ENCODE assay signal across 8 cellular contexts in the genomic region with DNA sequence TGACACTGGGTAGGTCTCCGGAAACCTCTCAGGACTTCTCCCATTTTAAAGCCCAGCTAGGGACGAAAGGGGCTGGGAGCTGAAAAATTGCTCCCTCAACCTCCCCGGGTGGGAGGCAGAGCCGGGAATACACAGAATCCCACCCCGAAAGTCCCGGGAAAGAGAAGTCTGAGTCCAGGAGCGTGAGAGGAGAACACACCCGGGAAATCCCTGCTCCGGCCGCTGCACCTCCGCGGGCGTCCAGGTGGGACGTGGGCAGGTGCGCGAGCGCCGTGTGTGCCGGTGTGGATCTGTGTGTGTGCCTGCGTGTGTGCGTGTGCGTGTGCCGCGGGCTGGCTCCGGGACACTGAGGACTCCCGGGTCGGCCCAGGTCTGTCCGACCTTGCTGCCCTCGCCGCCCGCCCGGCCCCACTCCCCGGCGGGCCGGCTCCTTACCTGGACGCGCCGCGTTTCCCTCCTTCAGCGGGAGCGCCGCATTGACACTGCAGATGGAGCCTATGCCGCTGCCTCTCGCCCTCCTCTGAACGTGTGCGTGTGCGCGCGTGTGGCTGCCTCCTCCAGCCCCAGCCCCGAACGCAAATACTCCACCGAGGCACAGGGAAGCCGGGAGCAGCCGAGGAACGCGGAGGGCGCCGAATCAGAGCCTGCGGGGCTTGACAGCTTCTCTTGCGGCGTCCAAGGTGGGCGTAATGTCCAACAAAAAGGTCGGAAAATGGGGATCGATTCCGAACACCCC. TPM values are rescaled to one million over a fixed set of nuclear protein-coding genes. Genes with fewer than 3 reads are reported as not detected.
A peak's percentile ranks its signal among the peaks of the same experiment; 100 is the strongest.
DNase-seq lines count a peak whose midpoint lies in the region; ATAC-seq and TF ChIP-seq lines count a peak whose summit lies in the region.

A gene with protein sequence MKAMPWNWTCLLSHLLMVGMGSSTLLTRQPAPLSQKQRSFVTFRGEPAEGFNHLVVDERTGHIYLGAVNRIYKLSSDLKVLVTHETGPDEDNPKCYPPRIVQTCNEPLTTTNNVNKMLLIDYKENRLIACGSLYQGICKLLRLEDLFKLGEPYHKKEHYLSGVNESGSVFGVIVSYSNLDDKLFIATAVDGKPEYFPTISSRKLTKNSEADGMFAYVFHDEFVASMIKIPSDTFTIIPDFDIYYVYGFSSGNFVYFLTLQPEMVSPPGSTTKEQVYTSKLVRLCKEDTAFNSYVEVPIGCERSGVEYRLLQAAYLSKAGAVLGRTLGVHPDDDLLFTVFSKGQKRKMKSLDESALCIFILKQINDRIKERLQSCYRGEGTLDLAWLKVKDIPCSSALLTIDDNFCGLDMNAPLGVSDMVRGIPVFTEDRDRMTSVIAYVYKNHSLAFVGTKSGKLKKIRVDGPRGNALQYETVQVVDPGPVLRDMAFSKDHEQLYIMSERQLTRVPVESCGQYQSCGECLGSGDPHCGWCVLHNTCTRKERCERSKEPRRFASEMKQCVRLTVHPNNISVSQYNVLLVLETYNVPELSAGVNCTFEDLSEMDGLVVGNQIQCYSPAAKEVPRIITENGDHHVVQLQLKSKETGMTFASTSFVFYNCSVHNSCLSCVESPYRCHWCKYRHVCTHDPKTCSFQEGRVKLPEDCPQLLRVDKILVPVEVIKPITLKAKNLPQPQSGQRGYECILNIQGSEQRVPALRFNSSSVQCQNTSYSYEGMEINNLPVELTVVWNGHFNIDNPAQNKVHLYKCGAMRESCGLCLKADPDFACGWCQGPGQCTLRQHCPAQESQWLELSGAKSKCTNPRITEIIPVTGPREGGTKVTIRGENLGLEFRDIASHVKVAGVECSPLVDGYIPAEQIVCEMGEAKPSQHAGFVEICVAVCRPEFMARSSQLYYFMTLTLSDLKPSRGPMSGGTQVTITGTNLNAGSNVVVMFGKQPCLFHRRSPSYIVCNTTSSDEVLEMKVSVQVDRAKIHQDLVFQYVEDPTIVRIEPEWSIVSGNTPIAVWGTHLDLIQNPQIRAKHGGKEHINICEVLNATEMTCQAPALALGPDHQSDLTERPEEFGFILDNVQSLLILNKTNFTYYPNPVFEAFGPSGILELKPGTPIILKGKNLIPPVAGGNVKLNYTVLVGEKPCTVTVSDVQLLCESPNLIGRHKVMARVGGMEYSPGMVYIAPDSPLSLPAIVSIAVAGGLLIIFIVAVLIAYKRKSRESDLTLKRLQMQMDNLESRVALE (N-terminal part only) (minus strand): TSS at position 484 of the 736 bp plus-strand sequence. CDS start 67,777 bp downstream, outside the sequence.

- no peak within 1 kb of the TSS for H2BK5ac ChIP-seq in neuronal stem cell (ENCODE audit: low read length)

- 1% methylated on average over 53 to 56 of the region's 65 CpGs for WGBS in GM23248 (ENCODE audit: low coverage in 1 of 2, low lambda C conversion rate in 2 of 2, missing lambda C conversion rate in 2 of 2), 2 experiments
- no CpG with 5 or more reads among the region's 65 CpGs for whole genome bisulfite sequencing in neuronal stem cell (ENCODE audit: extremely low coverage in 2 of 2, insufficient read length in 2 of 2, insufficient replicate concordance in 1 of 2), 2 donors

- H3K9ac ChIP-seq in GM23248 = no peak within 1 kb of the TSS
- H3K9ac ChIP-seq in neuronal stem cell (ENCODE audit: low read depth, low read length, poor library complexity) = peak within 1 kb of the TSS; percentile 78

- 0 out of 2 replicates have a peak, but pooled peaks cover 7% of the 10 kb centered on the region for H3F3A ChIP-seq in GM23248 (ENCODE audit: insufficient read depth)

- H3K9me2 ChIP-seq in GM23248 (ENCODE audit: insufficient read depth) = no peaks in the 10 kb centered on the region

- H3K27ac ChIP-seq in GM23248 (no peak within 1 kb of the TSS), RWPE2 (ENCODE audit: poor library complexity, severe bottlenecking) (no peak within 1 kb of the TSS), neuronal stem cell (replicated peaks; ENCODE audit: low read length) (no peak within 1 kb of the TSS)

- peak within 1 kb of the TSS; percentile 20 for H2BK15ac ChIP-seq in neuronal stem cell (ENCODE audit: low read length)

- in situ Hi-C loops in GM23248 (cut with MboI) = no loop called here

- peak within 1 kb of the TSS; percentile 21 for H3K14ac ChIP-seq in neuronal stem cell (ENCODE audit: low read length)

- H3K18ac ChIP-seq in neuronal stem cell (ENCODE audit: low read length) = peak within 1 kb of the TSS; percentile 72

- DNase-seq in GM23248 (peak; percentile 29), RWPE2 (ENCODE audit: low spot score) (no peak), fibroblast of pulmonary artery (ENCODE audit: low read depth) (peak; percentile 14), neuronal stem cell (ENCODE audit: low spot score) (no peak), OCI-M2 (lab: John Stamatoyannopoulos, UW; ENCODE audit: unreplicated experiment) (no peak), medulla oblongata (ENCODE audit: extremely low spot score) (no peak)

- H3K4me2 ChIP-seq in GM23248 (ENCODE audit: unreplicated experiment) (peak within 1 kb of the TSS; percentile 37), neuronal stem cell (ENCODE audit: insufficient read depth, low read length, poor library complexity, severe bottlenecking) (peak within 1 kb of the TSS; percentile 85)

- no peak within 1 kb of the TSS for H3K4ac ChIP-seq in neuronal stem cell (ENCODE audit: low read length)

- H3K4me1 ChIP-seq in GM23248 (ENCODE audit: insufficient read depth) = no peaks in the 10 kb centered on the region
- no peaks in the 10 kb centered on the region for H3K4me1 ChIP-seq in RWPE2 (ENCODE audit: insufficient read depth, poor library complexity, severe bottlenecking)
- peaks cover 8 to 24% of the 10 kb centered on the region in 2 donors for H3K4me1 ChIP-seq in neuronal stem cell (ENCODE audit: control insufficient read depth in 2 of 2, insufficient read depth in 1 of 2, low read depth in 1 of 2, low read length in 2 of 2)

- H3K79me2 ChIP-seq in GM23248 (ENCODE audit: insufficient read depth) = no peaks in the 10 kb centered on the region

- no peak within 1 kb of the TSS for H3K23ac ChIP-seq in neuronal stem cell (ENCODE audit: low read depth, low read length, poor library complexity)

- peak; percentile 51 for ATAC-seq in RWPE2 (ENCODE audit: low read depth)
- no peak for ATAC-seq in GM18907 (IDR thresholded peaks at IDR 0.05; ENCODE audit: unreplicated experiment)
- no peak for ATAC-seq in GM18519 (IDR thresholded peaks at IDR 0.05; ENCODE audit: low FRiP score, unreplicated experiment)

- H4K20me1 ChIP-seq in GM23248 (ENCODE audit: insufficient read depth) = no peaks in the 10 kb centered on the region

- no peak within 1 kb of the TSS for H4K8ac ChIP-seq in neuronal stem cell (ENCODE audit: low read depth, low read length)

- no peak for TF ChIP-seq CTCF in RWPE2 (IDR thresholded peaks at IDR 0.05; ENCODE audit: poor library complexity, severe bottlenecking)
- TF ChIP-seq CTCF in fibroblast of pulmonary artery (IDR thresholded peaks at IDR 0.05; ENCODE audit: low read length, missing control alignments) = no peak

- H2AFZ ChIP-seq in GM23248 (peak within 1 kb of the TSS; percentile 57), neuronal stem cell (ENCODE audit: low read length) (peak within 1 kb of the TSS; percentile 90)

- no peak within 1 kb of the TSS for H2BK120ac ChIP-seq in neuronal stem cell (ENCODE audit: low read depth, low read length)

- peak within 1 kb of the TSS; percentile 63 for H2BK12ac ChIP-seq in neuronal stem cell (ENCODE audit: low read length)

- H2AK5ac ChIP-seq in neuronal stem cell (ENCODE audit: low read depth, low read length) = no peak within 1 kb of the TSS

- H3K27me3 ChIP-seq in GM23248 (replicated peaks; ENCODE audit: insufficient read depth) (peaks cover 63% of the 10 kb centered on the region), RWPE2 (ENCODE audit: insufficient read depth, poor library complexity, severe bottlenecking) (peaks cover 79% of the 10 kb centered on the region), neuronal stem cell (ENCODE audit: control insufficient read depth in 3 of 3, insufficient read depth in 3 of 3, low read depth in 1 of 3, low read length in 3 of 3) (peaks cover 12 to 75% (median 61%) of the 10 kb centered on the region in 3 experiments)

- H3K36me3 ChIP-seq in GM23248 (ENCODE audit: low read depth) = no peaks in the 10 kb centered on the region
- no peaks in the 10 kb centered on the region for H3K36me3 ChIP-seq in RWPE2 (ENCODE audit: low read depth)
- no peaks in the 10 kb centered on the region for H3K36me3 ChIP-seq in neuronal stem cell (replicated peaks in 1 of 2; ENCODE audit: control insufficient read depth in 2 of 2, insufficient read depth in 2 of 2, low read length in 2 of 2)

- H3K9me3 ChIP-seq in GM23248 (ENCODE audit: low read depth) (no peaks in the 10 kb centered on the region), RWPE2 (ENCODE audit: severe bottlenecking) (no peaks in the 10 kb centered on the region), neuronal stem cell (replicated peaks in 1 of 2; ENCODE audit: control insufficient read depth in 2 of 2, insufficient read depth in 1 of 2, low read depth in 1 of 2, low read length in 2 of 2) (no peaks in the 10 kb centered on the region)

- no peaks in the 10 kb centered on the region for H3K79me1 ChIP-seq in neuronal stem cell (ENCODE audit: low read depth, low read length)

- H3K4me3 ChIP-seq in GM23248 (peak within 1 kb of the TSS; percentile 61), RWPE2 (ENCODE audit: severe bottlenecking) (peak within 1 kb of the TSS; percentile 13), fibroblast of pulmonary artery (replicated peaks; ENCODE audit: low read depth, low read length) (peak within 1 kb of the TSS; percentile 57), neuronal stem cell (ENCODE audit: low read length in 2 of 2) (peak within 1 kb of the TSS; percentile 35 to 76)

- no peak within 1 kb of the TSS for H4K91ac ChIP-seq in neuronal stem cell (ENCODE audit: low read depth, low read length, poor library complexity)

RNA-seq across cellular contexts. Expression of the gene that starts here (rescaled TPM):
- total RNA-seq in GM23248 (2014; rRNA removed; shearing (Covaris generic)) = 0.32 and 0.89 TPM in 2 replicates
- 0.01 TPM in 1 of 2 replicates, not detected in the other for polyA plus RNA-seq in GM23248 (2016; fragmentation: Nextera tagmentation; extraction: Ambion mirVana)
- 0.11 TPM for polyA plus RNA-seq in neuronal stem cell (2013, experiment 1 of 2)
- polyA plus RNA-seq in neuronal stem cell (2013, experiment 2 of 2) = 0.18 TPM

Comparison
In these comparisons a context has a peak if more than half of its experiments do, and no peak if none do; other contexts are left out.
1. Peak in DNase-seq, H3K4me3 ChIP-seq and H3K4me2 ChIP-seq in GM23248; RNA of the gene not detected or under 1 TPM.